In genomic region chr3:63791974-63792373, GRCh38 we compare ENCODE assay signal across 10 cellular contexts. TPM values are rescaled to one million over a fixed set of nuclear protein-coding genes. Genes with fewer than 3 reads are reported as not detected.
A peak's percentile ranks its signal among the peaks of the same experiment; 100 is the strongest.
DNase-seq lines count a peak whose midpoint lies in the region; ATAC-seq, FAIRE-seq and TF ChIP-seq lines count a peak whose summit lies in the region.
"Had no signal": no experiment of that assay in that cellular context is flagged by ENCODE, and none has a peak within 500 bp of the region (broad histone marks: within the 10 kb centered on the region; RNA-seq: fewer than 3 reads in every experiment).

No MANE protein-coding gene starts in this region.

- H3K9me3 ChIP-seq in A549 (no peaks in the 10 kb centered on the region), SK-N-SH (no peaks in the 10 kb centered on the region)

- H4K20me1 ChIP-seq in SK-N-SH (ENCODE audit: insufficient read depth), result no peaks in the 10 kb centered on the region

- CTCF ChIA-PET in A549 (lab: Yijun Ruan, JAX), result no interaction called here
- CTCF ChIA-PET in SK-N-SH (lab: Yijun Ruan, JAX), result interaction anchor here (0.7 to 3.3 kb wide), 7 partner anchors 21 to 441 kb away, joined by 3 to 30 read pairs (median 4); partner anchors contain the start of gene C3orf49

- POLR2A ChIA-PET in A549 (lab: Yijun Ruan, JAX) (no interaction called here), SK-N-SH (lab: Yijun Ruan, JAX) (no interaction called here)

- no peak for FAIRE-seq in A549 (lab: Jason Lieb, UNC)

- TF ChIP-seq EP300 in A549 (IDR thresholded peaks at IDR 0.05), result no peak
- TF ChIP-seq EP300 in SK-N-SH (IDR thresholded peaks at IDR 0.05; ENCODE audit: borderline replicate concordance in 1 of 2, low read depth in 1 of 2, low read length in 1 of 2), result no peak

- no peaks in the 10 kb centered on the region for H3K79me2 ChIP-seq in SK-N-SH (ENCODE audit: insufficient read depth)

- ATAC-seq in A549, result peak in 1 of 2 experiments; percentile 39; a peak in 1 of 6 replicates
- ATAC-seq in GM21526 (IDR thresholded peaks at IDR 0.05; ENCODE audit: low FRiP score, unreplicated experiment), result no peak
- ATAC-seq in GM21390 (IDR thresholded peaks at IDR 0.05; ENCODE audit: unreplicated experiment), result no peak
- ATAC-seq in GM21723 (IDR thresholded peaks at IDR 0.05; ENCODE audit: unreplicated experiment), result no peak
- ATAC-seq: activated T-cell treated with anti-CD3 and anti-CD28 coated beads, Interleukin-2, amount 50 U/mL, for 72 hours had no signal

- H3K4me1 ChIP-seq in A549 (no peaks in the 10 kb centered on the region), SK-N-SH (ENCODE audit: control insufficient read depth in 1 of 2, insufficient read depth in 2 of 2, low read depth in 1 of 2, low read length in 1 of 2) (no peaks in the 10 kb centered on the region)

- H3K4me2 ChIP-seq in A549 (no peak overlapping the region), SK-N-SH (no peak overlapping the region)

- no peaks in the 10 kb centered on the region for H3K9me2 ChIP-seq in SK-N-SH

- DNase-seq in A549 (ENCODE audit: low read depth in 1 of 2, low spot score in 1 of 2) (peak in 1 of 2 experiments; percentile 10), SK-N-SH (no peak), foreskin melanocyte (peak; percentile 41), GM19240 (ENCODE audit: insufficient read length, low spot score) (no peak)
- DNase-seq: activated T-cell treated with anti-CD3 and anti-CD28 coated beads, Interleukin-2, amount 50 U/mL, for 72 hours; GF-D8 had no signal

- H3K27ac ChIP-seq in A549 (no peak overlapping the region), SK-N-SH (ENCODE audit: low read depth in 2 of 2, low read length in 1 of 2) (no peak overlapping the region)

- no peaks in the 10 kb centered on the region for H3K27me3 ChIP-seq in SK-N-SH (ENCODE audit: insufficient read depth)

- TF ChIP-seq RAD21 in A549 (conservative IDR thresholded peaks at IDR 0.05 in 1 of 2, IDR thresholded peaks at IDR 0.05 in 1 of 2) (peak; percentile 25 to 40; a peak in 1 of 5 replicates), SK-N-SH (IDR thresholded peaks at IDR 0.05; ENCODE audit: low read length) (peak; percentile 71)

- H3K9ac ChIP-seq in SK-N-SH, result no peak overlapping the region

- H3F3A ChIP-seq in SK-N-SH (replicated peaks; ENCODE audit: insufficient read depth), result no peaks in the 10 kb centered on the region

- H3K36me3 ChIP-seq in SK-N-SH (replicated peaks in 1 of 2; ENCODE audit: control insufficient read depth in 1 of 2, insufficient read depth in 2 of 2, low read length in 1 of 2), result no peaks in the 10 kb centered on the region

- no peak overlapping the region for H2AFZ ChIP-seq in SK-N-SH (ENCODE audit: low read depth)

- TF ChIP-seq CTCF in A549 (IDR thresholded peaks at IDR 0.05), result peak; percentile 18; the same call in 1 of the 3 replicates
- 0 out of 2 replicates have a peak, but pooled peaks have one; percentile 6 for TF ChIP-seq CTCF in GM12875 (IDR thresholded peaks at IDR 0.05; ENCODE audit: borderline replicate concordance, insufficient read depth, low read depth, low read length)
- peak; percentile 61 for TF ChIP-seq CTCF in SK-N-SH (IDR thresholded peaks at IDR 0.05)

- WGBS in A549 (ENCODE audit: missing lambda C conversion rate), result 0% methylated on average over 1 of the region's 1 CpG
- 0% methylated on average over 1 of the region's 1 CpG for WGBS in SK-N-SH (ENCODE audit: low lambda C conversion rate)

- H3K4me3 ChIP-seq in A549, result no peak overlapping the region
- no peak overlapping the region for H3K4me3 ChIP-seq in GM12875 (ENCODE audit: low read depth, low read length)
- H3K4me3 ChIP-seq in SK-N-SH (ENCODE audit: low read depth in 2 of 2, low read length in 1 of 2), result no peak overlapping the region

- TF ChIP-seq POLR2A in A549 (IDR thresholded peaks at IDR 0.05; ENCODE audit: low read length), result no peak

TF ChIP-seq in A549, 52 proteins besides CTCF, POLR2A, EP300 and RAD21:
- no peak for TF ChIP-seq BCL3 (IDR thresholded peaks at IDR 0.05)
- no peak for TF ChIP-seq USF2 (IDR thresholded peaks at IDR 0.05)
- TF ChIP-seq CEBPB (IDR thresholded peaks at IDR 0.05), result peak; percentile 53 to 62; a peak in 2 of 4 replicates
- TF ChIP-seq PHF8 (IDR thresholded peaks at IDR 0.05; ENCODE audit: borderline replicate concordance, low read depth), result no peak
- TF ChIP-seq MAFK (IDR thresholded peaks at IDR 0.05; ENCODE audit: partially characterized antibody), result no peak
TF ChIP-seq in A549: peak in this region for 1.

TF ChIP-seq in SK-N-SH, 30 proteins besides CTCF, POLR2A, EP300 and RAD21:
- TF ChIP-seq SMC3 (IDR thresholded peaks at IDR 0.05; ENCODE audit: low read depth, low read length) (peak; percentile 68), NFIC (IDR thresholded peaks at IDR 0.05; ENCODE audit: borderline replicate concordance) (no peak), TAF1 (IDR thresholded peaks at IDR 0.05; ENCODE audit: borderline replicate concordance, low read depth, low read length) (no peak)
TF ChIP-seq in SK-N-SH: peak in this region for 1.

RNA-seq across cellular contexts. Expression of gene C3orf49, which starts 27.1 kb away (rescaled TPM):
- polyA plus RNA-seq in A549 (2011; rRNA removed) (not detected in 2 replicates), A549 (2017; fragmentation: RNase III; extraction: RNeasy Plus Mini Kit Qiagen cat#74134 plus additional on column Dnase treatment) (not detected in 3 replicates), SK-N-SH (2012; rRNA removed) (not detected in 2 replicates)
- polyA plus RNA-seq in A549 (2012; cell fraction: cytosol; rRNA removed), result not detected in 2 replicates
- not detected in 2 replicates for polyA plus RNA-seq in A549 (2012; cell fraction: nucleus; rRNA removed)
- polyA minus RNA-seq in A549 (2011; rRNA and poly(A)+ RNA removed), result not detected in 2 replicates
- not detected in 2 replicates for polyA plus RNA-seq in SK-N-SH (2012; cell fraction: cytosol; rRNA removed)
- polyA plus RNA-seq in SK-N-SH (2012; cell fraction: nucleus; rRNA removed), result not detected in 2 replicates

Comparison
In these comparisons a context has a peak if more than half of its experiments do, and no peak if none do; other contexts are left out.
1. CTCF ChIP-seq: peak in every context shown above with its lines; median percentile 61 in SK-N-SH; 18 in A549; 6 in GM12875.
2. Of the 12 proteins assayed by ChIP-seq in both A549 and SK-N-SH: peak only in A549: none; only in SK-N-SH: SMC3; in both: CTCF and RAD21; in neither: 9.